Comparison of ENCODE assay signal across 36 cellular contexts in genomic region chr19:8080832-8081231, GRCh38. TPM values are rescaled to one million over a fixed set of nuclear protein-coding genes. Genes with fewer than 3 reads are reported as not detected.
"Had no signal": no experiment of that assay in that cellular context is flagged by ENCODE, and none has a peak within 500 bp of the region (broad histone marks: within the 10 kb centered on the region; RNA-seq: fewer than 3 reads in every experiment).

No MANE protein-coding gene starts in this region.

- ATAC-seq: heart right ventricle; left colon; left ventricle myocardium superior; naive thymus-derived CD4-positive, alpha-beta T cell; stimulated activated effector memory CD8-positive, alpha-beta T cell treated with anti-CD3 and anti-CD28 coated beads, Interleukin-12 subunit alpha, Interleukin-12 subunit beta, amount 100 ng/mL, for 72 hours had no signal

- H3K27ac ChIP-seq: colonic mucosa, esophagus muscularis mucosa, heart right ventricle, neural progenitor cell, prostate gland, right atrium auricular region, sigmoid colon, stomach, thyroid gland, vagina had no signal

- FAIRE-seq: endothelial cell of umbilical vein, islet of Langerhans had no signal

- H3K4me2 ChIP-seq: neural progenitor cell had no signal

- H3K36me3 ChIP-seq: colonic mucosa, esophagus muscularis mucosa, heart right ventricle, neural progenitor cell, prostate gland, right atrium auricular region, sigmoid colon, stomach, thyroid gland, vagina had no signal

- H3K9ac ChIP-seq: neural progenitor cell had no signal

- H3K9me3 ChIP-seq: colonic mucosa, esophagus muscularis mucosa, prostate gland, right atrium auricular region, sigmoid colon, stomach, thyroid gland, vagina had no signal

- H3K4me1 ChIP-seq: colonic mucosa, esophagus muscularis mucosa, heart right ventricle, prostate gland, right atrium auricular region, sigmoid colon, stomach, thyroid gland, vagina had no signal

- DNase-seq: colonic mucosa; effector CD8-positive, alpha-beta T cell; foreskin melanocyte; glutamatergic neuron; heart right ventricle; hippocampal formation; kidney glomerular epithelial cell; left colon; left ventricle myocardium superior; mesenchymal stem cell; midbrain; naive thymus-derived CD4-positive, alpha-beta T cell; nucleus accumbens; sigmoid colon; stimulated activated CD4-positive, alpha-beta T cell treated with anti-CD3 and anti-CD28 coated beads, Interleukin-2, amount 100 ng/mL, for 24 hours; stimulated activated CD4-positive, alpha-beta T cell treated with anti-CD3 and anti-CD28 coated beads, Interleukin-4, amount 100 ng/mL, for 24 hours; stimulated activated naive CD4-positive, alpha-beta T cell treated with Interleukin-2 at 50 U/mL for 16 hours; stomach; thyroid gland; trophoblast cell had no signal

- H3K27me3 ChIP-seq: colonic mucosa, neural progenitor cell, right atrium auricular region, sigmoid colon, thyroid gland, vagina had no signal

- H3K4me3 ChIP-seq: colonic mucosa, esophagus muscularis mucosa, heart right ventricle, neural progenitor cell, prostate gland, right atrium auricular region, sigmoid colon, stomach, thyroid gland, vagina had no signal

- H2AFZ ChIP-seq: neural progenitor cell had no signal

RNA-seq across cellular contexts. Expression of gene CCL25, which starts 28.3 kb away (rescaled TPM):
- total RNA-seq: colonic mucosa, endothelial cell of umbilical vein, epithelial cell of proximal tubule, esophagus muscularis mucosa, fibroblast of lung, heart right ventricle, left colon, left ventricle myocardium superior, lung microvascular endothelial cell, mucosa of gallbladder, osteocyte, prostate gland, right atrium auricular region, sigmoid colon, skeletal muscle tissue, subcutaneous adipose tissue, thyroid gland, ureter, vagina had no signal
- polyA plus RNA-seq: endothelial cell of umbilical vein; fibroblast of lung; heart right ventricle; naive thymus-derived CD4-positive, alpha-beta T cell; stomach had no signal
